ENCODE assay signal across 20 cellular contexts in the genomic region with DNA sequence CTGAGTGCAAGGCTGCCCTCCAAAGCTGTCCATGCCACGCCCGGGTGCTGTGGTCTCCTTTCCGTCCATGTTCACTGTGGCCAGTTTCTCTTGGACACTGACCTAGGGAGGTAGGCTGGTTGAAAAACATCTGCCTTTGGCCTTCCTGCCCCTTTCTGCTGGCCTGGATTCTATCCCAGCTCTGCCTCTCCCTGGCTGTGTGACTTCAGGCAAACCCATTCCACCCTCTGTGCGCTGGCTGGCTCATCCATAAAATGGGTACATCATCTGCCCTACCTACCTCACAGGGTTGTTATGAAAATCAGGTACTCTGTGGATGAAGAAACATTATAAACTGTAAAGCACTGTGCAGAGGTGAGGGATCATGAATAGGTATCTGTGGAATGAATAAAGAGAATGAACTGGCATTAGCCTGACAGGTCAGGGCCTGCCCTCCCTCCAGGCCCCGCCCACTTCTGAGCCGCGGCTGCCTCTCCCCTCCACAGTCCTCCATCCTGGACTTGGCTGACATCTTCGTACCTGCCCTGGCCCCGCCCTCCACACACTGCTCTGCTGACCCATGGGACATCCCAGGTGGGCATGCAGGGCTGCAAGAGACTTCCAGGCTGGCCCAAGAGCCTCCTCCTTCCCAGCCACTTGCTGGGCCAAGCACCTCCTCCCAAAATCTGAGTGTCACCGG. TPM values are rescaled to one million over a fixed set of nuclear protein-coding genes. Genes with fewer than 3 reads are reported as not detected.
A peak's percentile ranks its signal among the peaks of the same experiment; 100 is the strongest.
DNase-seq lines count a peak whose midpoint lies in the region; ATAC-seq, FAIRE-seq and TF ChIP-seq lines count a peak whose summit lies in the region.
"Had no signal": no experiment of that assay in that cellular context is flagged by ENCODE, and none has a peak within 500 bp of the region (broad histone marks: within the 10 kb centered on the region; RNA-seq: fewer than 3 reads in every experiment).

No MANE protein-coding gene starts in this region.

- H3K9ac ChIP-seq in IMR-90 (ENCODE audit: low read depth, low read length) (no peak overlapping the region), neural progenitor cell (no peak overlapping the region), mesendoderm (ENCODE audit: low read length) (no peak overlapping the region)

- H3K4me1 Mint-ChIP-seq in Caco-2 (ENCODE audit: low read depth, unreplicated experiment) (peaks cover 57% of the 10 kb centered on the region), neural progenitor cell (peaks cover 37% of the 10 kb centered on the region)
- peaks cover 0 to 21% (median 15%) of the 10 kb centered on the region in 7 donors for H3K4me1 Mint-ChIP-seq in naive thymus-derived CD4-positive, alpha-beta T cell

- POLR2A ChIA-PET in Caco-2 (lab: Charles Lee) (interaction anchor here (0.9 kb wide), 1 partner anchor 179 kb away, joined by 3 read pairs; a partner anchor contains a TSS), IMR-90 (lab: Charles Lee; ENCODE audit: unreplicated experiment) (interaction anchor here (0.6 kb wide), 1 partner anchor 380 kb away, joined by 3 read pairs; no protein-coding TSS in a partner anchor)
- POLR2A ChIA-PET in naive thymus-derived CD4-positive, alpha-beta T cell (lab: Charles Lee): no interaction called here

- H4K91ac ChIP-seq in IMR-90 (ENCODE audit: insufficient read depth, low read depth, low read length): no peak overlapping the region

- peaks cover 0 to 7% of the 10 kb centered on the region in 2 experiments; a peak in 2 of 4 replicates for H3K79me1 ChIP-seq in IMR-90 (ENCODE audit: low read depth in 1 of 2, low read length in 2 of 2)
- H3K79me1 ChIP-seq in mesendoderm (ENCODE audit: low read length): no peaks in the 10 kb centered on the region

- no peaks in the 10 kb centered on the region for H3K36me3 ChIP-seq in Caco-2 (ENCODE audit: control insufficient read depth, insufficient read depth, low read length)
- H3K36me3 ChIP-seq in IMR-90 (ENCODE audit: control insufficient read depth, insufficient read depth, low read length): no peaks in the 10 kb centered on the region
- H3K36me3 ChIP-seq in bronchial epithelial cell (ENCODE audit: control insufficient read depth, insufficient read depth, low read length): peaks cover 27% of the 10 kb centered on the region
- no peaks in the 10 kb centered on the region for H3K36me3 ChIP-seq in neural progenitor cell
- no peaks in the 10 kb centered on the region for H3K36me3 ChIP-seq in mesendoderm (ENCODE audit: control insufficient read depth, insufficient read depth, low read length)
- no peaks in the 10 kb centered on the region for H3K36me3 ChIP-seq in naive thymus-derived CD4-positive, alpha-beta T cell (ENCODE audit: control insufficient read depth in 2 of 3, insufficient read depth in 3 of 3, low read length in 3 of 3)
- H3K36me3 ChIP-seq: BLaER1 treated with 17β-estradiol and CSF1 and Interleukin-3, amounts not matched to agents 10 nM and 100 nM; gastroesophageal sphincter had no signal

- H3K27me3 ChIP-seq in Caco-2 (replicated peaks; ENCODE audit: control insufficient read depth, insufficient read depth, low read length): no peaks in the 10 kb centered on the region
- H3K27me3 ChIP-seq in IMR-90 (ENCODE audit: control insufficient read depth, insufficient read depth, low read length): no peaks in the 10 kb centered on the region
- H3K27me3 ChIP-seq in bronchial epithelial cell (ENCODE audit: control insufficient read depth, insufficient read depth, low read length): no peaks in the 10 kb centered on the region
- peaks cover 21% of the 10 kb centered on the region for H3K27me3 ChIP-seq in neural progenitor cell
- no peaks in the 10 kb centered on the region for H3K27me3 ChIP-seq in mesendoderm (ENCODE audit: insufficient read depth, low read length, poor library complexity)
- H3K27me3 ChIP-seq in naive thymus-derived CD4-positive, alpha-beta T cell (ENCODE audit: control insufficient read depth in 2 of 2, insufficient read depth in 2 of 2, low read length in 2 of 2): no peaks in the 10 kb centered on the region

- H2AK9ac ChIP-seq in IMR-90 (replicated peaks; ENCODE audit: low read depth, low read length, poor library complexity): no peak overlapping the region

- TF ChIP-seq CTCF in Caco-2 (IDR thresholded peaks at IDR 0.05; ENCODE audit: insufficient read depth in 1 of 2, low read depth in 1 of 2, low read length in 1 of 2, severe bottlenecking in 1 of 2, unreplicated experiment in 1 of 2) (no peak), IMR-90 (conservative IDR thresholded peaks at IDR 0.05; ENCODE audit: low read depth, low read length) (no peak), bronchial epithelial cell (IDR thresholded peaks at IDR 0.05; ENCODE audit: insufficient read depth, low read length, severe bottlenecking) (no peak), neural progenitor cell (IDR thresholded peaks at IDR 0.05) (no peak)

- H4K20me1 ChIP-seq in IMR-90 (ENCODE audit: insufficient read depth, low read length) (no peaks in the 10 kb centered on the region), neural progenitor cell (ENCODE audit: low read depth) (no peaks in the 10 kb centered on the region)

- H4K8ac ChIP-seq in IMR-90 (ENCODE audit: low read depth in 2 of 2, low read length in 2 of 2) (no peak overlapping the region), mesendoderm (ENCODE audit: low read depth, low read length) (no peak overlapping the region)

- no peak overlapping the region for H2AK5ac ChIP-seq in IMR-90 (ENCODE audit: low read depth, low read length)
- H2AK5ac ChIP-seq in mesendoderm (ENCODE audit: low read length): no peak overlapping the region

- dilution Hi-C loops in IMR-90 (cut with HindIII; ENCODE audit: low sequenced_read_pairs, unreplicated experiment): no loop called here

- in situ Hi-C loops in IMR-90 (cut with MboI; ENCODE audit: low sequenced_read_pairs): loop anchor here (10.0 kb wide), 1 partner anchor 415 kb away; no protein-coding TSS in a partner anchor

- ATAC-seq in IMR-90 (ENCODE audit: low read depth) (no peak), HG02678 (IDR thresholded peaks at IDR 0.05; ENCODE audit: unreplicated experiment) (no peak)
- ATAC-seq in naive thymus-derived CD4-positive, alpha-beta T cell: no peak
- ATAC-seq: activated CD8-positive, alpha-beta memory T cell treated with anti-CD3 and anti-CD28 coated beads, Interleukin-2, amount 10 ng/mL, durations not matched to agents 7 days and 5 days; effector memory CD8-positive, alpha-beta T cell; gastroesophageal sphincter had no signal

- H3K36me3 Mint-ChIP-seq in Caco-2 (ENCODE audit: insufficient read depth, unreplicated experiment) (peaks cover 69% of the 10 kb centered on the region), neural progenitor cell (no peaks in the 10 kb centered on the region)
- H3K36me3 Mint-ChIP-seq in naive thymus-derived CD4-positive, alpha-beta T cell: no peaks in the 10 kb centered on the region
- H3K36me3 Mint-ChIP-seq: activated CD8-positive, alpha-beta memory T cell treated with anti-CD3 and anti-CD28 coated beads, Interleukin-2, amount 10 ng/mL, durations not matched to agents 7 days and 5 days had no signal

- H2BK5ac ChIP-seq in IMR-90 (ENCODE audit: low read depth, low read length, poor library complexity, severe bottlenecking): no peak overlapping the region
- H2BK5ac ChIP-seq in mesendoderm (ENCODE audit: low read length): no peak overlapping the region

- peak overlapping the region; percentile 44 for H2AFZ ChIP-seq in IMR-90 (replicated peaks; ENCODE audit: low read length, poor library complexity)
- no peak overlapping the region for H2AFZ ChIP-seq in neural progenitor cell (replicated peaks)

- no peaks in the 10 kb centered on the region for H3K27me3 Mint-ChIP-seq in Caco-2 (ENCODE audit: insufficient read depth, unreplicated experiment)
- peaks cover 8% of the 10 kb centered on the region for H3K27me3 Mint-ChIP-seq in neural progenitor cell (ENCODE audit: insufficient read depth, low read depth)
- H3K27me3 Mint-ChIP-seq in naive thymus-derived CD4-positive, alpha-beta T cell: peaks cover 3 to 23% (median 13%) of the 10 kb centered on the region in 5 donors

- CTCF ChIA-PET in Caco-2 (lab: Charles Lee): no interaction called here
- CTCF ChIA-PET in IMR-90 (lab: Yijun Ruan, JAX): no interaction called here
- CTCF ChIA-PET in naive thymus-derived CD4-positive, alpha-beta T cell (lab: Charles Lee): no interaction called here

- H2BK15ac ChIP-seq in IMR-90 (ENCODE audit: low read depth, low read length) (no peak overlapping the region), mesendoderm (replicated peaks; ENCODE audit: low read depth) (no peak overlapping the region)

- H3K27ac ChIP-seq in IMR-90 (ENCODE audit: insufficient read depth, low read length) (no peak overlapping the region), neural progenitor cell (no peak overlapping the region), mesendoderm (ENCODE audit: low read depth, low read length) (no peak overlapping the region)
- no peak overlapping the region for H3K27ac ChIP-seq in naive thymus-derived CD4-positive, alpha-beta T cell (ENCODE audit: low read depth, low read length)
- H3K27ac ChIP-seq: BLaER1 treated with 17β-estradiol and CSF1 and Interleukin-3, amounts not matched to agents 10 nM and 100 nM; gastroesophageal sphincter had no signal

- no peak overlapping the region for H2BK20ac ChIP-seq in IMR-90 (ENCODE audit: low read depth, low read length)

- no peak overlapping the region for H3K4ac ChIP-seq in IMR-90 (ENCODE audit: low read depth, low read length)
- no peak overlapping the region for H3K4ac ChIP-seq in mesendoderm (ENCODE audit: low read depth, low read length)

- H3K23ac ChIP-seq in IMR-90 (ENCODE audit: low read depth, low read length) (no peak overlapping the region), mesendoderm (ENCODE audit: low read length) (no peak overlapping the region)

- H3K4me3 ChIP-seq in Caco-2 (ENCODE audit: low read depth, low read length) (no peak overlapping the region), IMR-90 (ENCODE audit: insufficient read depth, low read depth, low read length) (no peak overlapping the region), bronchial epithelial cell (ENCODE audit: low read depth, low read length) (no peak overlapping the region), neural progenitor cell (no peak overlapping the region), mesendoderm (ENCODE audit: low read length) (no peak overlapping the region)
- no peak overlapping the region for H3K4me3 ChIP-seq in naive thymus-derived CD4-positive, alpha-beta T cell (ENCODE audit: low read length)
- H3K4me3 ChIP-seq: BLaER1 treated with 17β-estradiol and CSF1 and Interleukin-3, amounts not matched to agents 10 nM and 100 nM; gastroesophageal sphincter had no signal

- no peaks in the 10 kb centered on the region for H3K79me2 ChIP-seq in neural progenitor cell (ENCODE audit: low read depth)
- no peaks in the 10 kb centered on the region for H3K79me2 ChIP-seq in mesendoderm (ENCODE audit: control insufficient read depth, insufficient read depth, low read length)

- peaks cover 61% of the 10 kb centered on the region for H3K4me1 ChIP-seq in Caco-2
- H3K4me1 ChIP-seq in IMR-90 (ENCODE audit: control insufficient read depth, insufficient read depth, low read length): peaks cover 12% of the 10 kb centered on the region; the same call in 1 of the 2 replicates
- peaks cover 15% of the 10 kb centered on the region for H3K4me1 ChIP-seq in neural progenitor cell
- H3K4me1 ChIP-seq in mesendoderm (ENCODE audit: control insufficient read depth, low read depth, low read length): peaks cover 3% of the 10 kb centered on the region
- peaks cover 10% of the 10 kb centered on the region in 2 donors for H3K4me1 ChIP-seq in naive thymus-derived CD4-positive, alpha-beta T cell (ENCODE audit: control insufficient read depth in 2 of 2, insufficient read depth in 2 of 2, low read length in 2 of 2)

- intact Hi-C loops in Caco-2 (cut with micrococcal nuclease; ENCODE audit: unreplicated experiment): loop anchor here (10.0 kb wide), 1 partner anchor 245 kb away; no protein-coding TSS in a partner anchor
- intact Hi-C loops in IMR-90 (cut with micrococcal nuclease): loop anchor here (10.0 kb wide), 1 partner anchor 415 kb away; no protein-coding TSS in a partner anchor
- intact Hi-C loops in naive thymus-derived CD4-positive, alpha-beta T cell (cut with micrococcal nuclease): loop anchor here (5.0 to 10.0 kb wide), 2 partner anchors 167 to 615 kb away; a partner anchor contains a TSS

- H3K18ac ChIP-seq in IMR-90 (ENCODE audit: low read depth, low read length) (no peak overlapping the region), mesendoderm (ENCODE audit: low read length) (no peak overlapping the region)

- peak; percentile 93 for FAIRE-seq in bronchial epithelial cell (lab: Jason Lieb, UNC)
- FAIRE-seq: G401.6 had no signal

- H3K27ac Mint-ChIP-seq in Caco-2 (ENCODE audit: unreplicated experiment) (no peak overlapping the region), neural progenitor cell (no peak overlapping the region)
- no peak overlapping the region for H3K27ac Mint-ChIP-seq in naive thymus-derived CD4-positive, alpha-beta T cell
- H3K27ac Mint-ChIP-seq: activated B cell treated with CpG ODN at 0.5 μM for 24 hours; activated CD8-positive, alpha-beta memory T cell treated with anti-CD3 and anti-CD28 coated beads, Interleukin-2, amount 10 ng/mL, durations not matched to agents 7 days and 5 days; progenitor cell of endocrine pancreas had no signal

- H3K9me1 ChIP-seq in IMR-90 (ENCODE audit: insufficient read depth, low read length): peaks cover 4% of the 10 kb centered on the region

- H3K9me3 Mint-ChIP-seq in Caco-2 (ENCODE audit: unreplicated experiment) (no peaks in the 10 kb centered on the region), neural progenitor cell (no peaks in the 10 kb centered on the region)
- H3K9me3 Mint-ChIP-seq in naive thymus-derived CD4-positive, alpha-beta T cell: no peaks in the 10 kb centered on the region
- H3K9me3 Mint-ChIP-seq: activated B cell treated with CpG ODN at 0.5 μM for 24 hours; effector memory CD8-positive, alpha-beta T cell had no signal

- H3K4me2 ChIP-seq in IMR-90 (ENCODE audit: low read depth, low read length): no peak overlapping the region
- H3K4me2 ChIP-seq in neural progenitor cell: no peak overlapping the region
- no peak overlapping the region for H3K4me2 ChIP-seq in mesendoderm (ENCODE audit: low read length)

- BruUV-seq in Caco-2 (replicated peaks; lab: Mats Ljungman, UMichigan) (no TSS peak), IMR-90 (replicated peaks; lab: Mats Ljungman, UMichigan) (no TSS peak)

- WGBS in IMR-90 (ENCODE audit: extremely low coverage in 2 of 2, insufficient read length in 1 of 2), 2 experiments: 32% methylated on average over 3 of the region's 10 CpGs; no CpG with 5 or more reads in 1 of the 2 experiments
- WGBS in mesendoderm (ENCODE audit: extremely low coverage, insufficient coverage, low lambda C conversion rate): no CpG with 5 or more reads among the region's 10 CpGs

- no peak overlapping the region for H4K5ac ChIP-seq in IMR-90 (ENCODE audit: low read depth, low read length)
- no peak overlapping the region for H4K5ac ChIP-seq in mesendoderm (ENCODE audit: low read length)

- H3K4me3 Mint-ChIP-seq in Caco-2 (ENCODE audit: unreplicated experiment): no peak overlapping the region
- peak overlapping the region; percentile 35 for H3K4me3 Mint-ChIP-seq in neural progenitor cell
- peak overlapping the region in 1 of 10 donors; percentile 38 for H3K4me3 Mint-ChIP-seq in naive thymus-derived CD4-positive, alpha-beta T cell
- H3K4me3 Mint-ChIP-seq: activated B cell treated with CpG ODN at 0.5 μM for 24 hours; activated CD8-positive, alpha-beta memory T cell treated with anti-CD3 and anti-CD28 coated beads, Interleukin-2, amount 10 ng/mL, durations not matched to agents 7 days and 5 days had no signal

- DNase-seq in Caco-2: peak; percentile 83 to 90
- no peak for DNase-seq in IMR-90
- DNase-seq in bronchial epithelial cell (ENCODE audit: low read depth): peak; percentile 89
- no peak for DNase-seq in neural progenitor cell (ENCODE audit: low spot score)
- DNase-seq in NCI-H2029 treated with DMSO at 0.1 percent for 48 hours (lab: John Stamatoyannopoulos, UW): no peak
- DNase-seq in mesendoderm: no peak
- no peak for DNase-seq in naive thymus-derived CD4-positive, alpha-beta T cell
- DNase-seq: activated B cell treated with CpG ODN at 0.5 μM for 24 hours; activated CD8-positive, alpha-beta memory T cell treated with anti-CD3 and anti-CD28 coated beads, Interleukin-2, amount 10 ng/mL, durations not matched to agents 7 days and 5 days; activated naive CD4-positive, alpha-beta T cell treated with anti-CD3 and anti-CD28 coated beads, Interleukin-2, amount 50 U/mL, for 16 hours; effector memory CD8-positive, alpha-beta T cell; Karpas-422; NCI-H1694; stimulated activated CD4-positive, alpha-beta T cell treated with anti-CD3 and anti-CD28 coated beads, Interleukin-15, amount 100 ng/mL, for 24 hours had no signal

- no peak for TF ChIP-seq RAD21 in IMR-90 (IDR thresholded peaks at IDR 0.05; ENCODE audit: low read length)

- no peak for TF ChIP-seq POLR2A in IMR-90 (IDR thresholded peaks at IDR 0.05; ENCODE audit: low read depth, low read length)

- H3F3A ChIP-seq in neural progenitor cell (ENCODE audit: low read depth): peaks cover 13% of the 10 kb centered on the region

- H3K9me3 ChIP-seq in Caco-2 (no peaks in the 10 kb centered on the region), IMR-90 (ENCODE audit: control insufficient read depth, insufficient read depth, low read length) (no peaks in the 10 kb centered on the region), neural progenitor cell (ENCODE audit: low read depth) (no peaks in the 10 kb centered on the region)
- H3K9me3 ChIP-seq in naive thymus-derived CD4-positive, alpha-beta T cell (ENCODE audit: control insufficient read depth in 2 of 3, low read length in 3 of 3): no peaks in the 10 kb centered on the region
- H3K9me3 ChIP-seq: BLaER1 treated with 17β-estradiol and CSF1 and Interleukin-3, amounts not matched to agents 10 nM and 100 nM; gastroesophageal sphincter had no signal

- H3K56ac ChIP-seq in IMR-90 (ENCODE audit: extremely low read depth, insufficient read depth, low read length) (no peak overlapping the region), mesendoderm (ENCODE audit: low read length) (no peak overlapping the region)

- no peak overlapping the region for H3K14ac ChIP-seq in IMR-90 (replicated peaks; ENCODE audit: low read depth, low read length)

- no peak overlapping the region for H2BK120ac ChIP-seq in IMR-90 (ENCODE audit: low read depth, low read length)
- H2BK120ac ChIP-seq in mesendoderm (ENCODE audit: low read depth, low read length): no peak overlapping the region

RNA-seq across cellular contexts. Expression of a gene that starts 7.1 kb away (rescaled TPM):
- total RNA-seq in Caco-2 (2022) (149 and 176 TPM in 2 replicates), IMR-90 (2012; rRNA removed) (15.6 and 17.0 TPM in 2 replicates), bronchial epithelial cell (18.6 and 25.0 TPM in 2 replicates), neural progenitor cell (ENCODE audit: low replicate concordance) (22.8 and 60.5 TPM in 2 replicates)
- 31.9 and 35.0 TPM in 2 replicates for polyA plus RNA-seq in IMR-90 (2012; rRNA removed)
- polyA plus RNA-seq in IMR-90 (2012; cell fraction: cytosol; rRNA removed): 22.4 and 29.6 TPM in 2 replicates
- polyA plus RNA-seq in IMR-90 (2012; cell fraction: nucleus; rRNA removed; ENCODE audit: low replicate concordance): 207 and 453 TPM in 2 replicates
- 9.8 TPM for polyA plus RNA-seq in mesendoderm (2013, experiment 1 of 2)
- polyA plus RNA-seq in mesendoderm (2013, experiment 2 of 2): 9.4 TPM
- total RNA-seq in naive thymus-derived CD4-positive, alpha-beta T cell: 10 to 100 TPM; 14.3 to 19.4 (median 16.4) TPM
- 1 to 10 TPM; 3.7 to 5.6 TPM for polyA plus RNA-seq in naive thymus-derived CD4-positive, alpha-beta T cell

RNA-seq across cellular contexts. Expression of a gene that starts 7.4 kb away (rescaled TPM):
- 49.4 and 53.2 TPM in 2 replicates for total RNA-seq in Caco-2 (2022)
- total RNA-seq in IMR-90 (2012; rRNA removed): not detected in 2 replicates
- polyA plus RNA-seq in IMR-90 (2012; rRNA removed): 0.09 TPM in 1 of 2 replicates, not detected in the other
- 0.07 TPM in 1 of 2 replicates, not detected in the other for polyA plus RNA-seq in IMR-90 (2012; cell fraction: cytosol; rRNA removed)
- polyA plus RNA-seq in IMR-90 (2012; cell fraction: nucleus; rRNA removed; ENCODE audit: low replicate concordance): 0.07 TPM in 1 of 2 replicates, not detected in the other
- total RNA-seq in bronchial epithelial cell: 2.9 and 10.9 TPM in 2 replicates
- total RNA-seq in neural progenitor cell (ENCODE audit: low replicate concordance): 0.09 and 0.24 TPM in 2 replicates
- polyA plus RNA-seq in mesendoderm (2013, experiment 1 of 2): 3.7 TPM
- polyA plus RNA-seq in mesendoderm (2013, experiment 2 of 2): 3.0 TPM
- not detected for total RNA-seq in naive thymus-derived CD4-positive, alpha-beta T cell
- polyA plus RNA-seq in naive thymus-derived CD4-positive, alpha-beta T cell: not detected
- total RNA-seq: activated B cell treated with CpG ODN at 0.5 μM for 24 hours; activated CD8-positive, alpha-beta memory T cell treated with anti-CD3 and anti-CD28 coated beads, Interleukin-2, amount 10 ng/mL, durations not matched to agents 7 days and 5 days; mononuclear cell had no signal

RNA-seq across cellular contexts. Expression of a gene that starts 20.6 kb away (rescaled TPM):
- total RNA-seq in Caco-2 (2022) (1.4 and 1.6 TPM in 2 replicates), IMR-90 (2012; rRNA removed) (under 0.01 TPM in 1 of 2 replicates, not detected in the other), bronchial epithelial cell (not detected in 2 replicates), neural progenitor cell (ENCODE audit: low replicate concordance) (1.6 and 4.9 TPM in 2 replicates)
- polyA plus RNA-seq in IMR-90 (2012; rRNA removed): 0.03 TPM in 2 replicates
- polyA plus RNA-seq in IMR-90 (2012; cell fraction: cytosol; rRNA removed): 0.08 TPM in 1 of 2 replicates, not detected in the other
- 0.08 and 0.10 TPM in 2 replicates for polyA plus RNA-seq in IMR-90 (2012; cell fraction: nucleus; rRNA removed; ENCODE audit: low replicate concordance)
- polyA plus RNA-seq in mesendoderm (2013, experiment 1 of 2): 1.8 TPM
- 1.6 TPM for polyA plus RNA-seq in mesendoderm (2013, experiment 2 of 2)
- total RNA-seq in naive thymus-derived CD4-positive, alpha-beta T cell: not detected
- polyA plus RNA-seq in naive thymus-derived CD4-positive, alpha-beta T cell: not detected
- total RNA-seq: activated CD8-positive, alpha-beta memory T cell treated with anti-CD3 and anti-CD28 coated beads, Interleukin-2, amount 10 ng/mL, durations not matched to agents 7 days and 5 days had no signal

RNA-seq across cellular contexts. Expression of a gene that starts 31.7 kb away (rescaled TPM):
- total RNA-seq in Caco-2 (2022): 1.3 and 2.7 TPM in 2 replicates
- under 0.01 and 0.18 TPM in 2 replicates for total RNA-seq in IMR-90 (2012; rRNA removed)
- polyA plus RNA-seq in IMR-90 (2012; rRNA removed): 0.17 and 0.30 TPM in 2 replicates
- polyA plus RNA-seq in IMR-90 (2012; cell fraction: cytosol; rRNA removed): 0.07 and 0.42 TPM in 2 replicates
- 0.82 and 2.1 TPM in 2 replicates for polyA plus RNA-seq in IMR-90 (2012; cell fraction: nucleus; rRNA removed; ENCODE audit: low replicate concordance)
- total RNA-seq in bronchial epithelial cell: 0.13 and 0.26 TPM in 2 replicates
- 3.5 and 3.8 TPM in 2 replicates for total RNA-seq in neural progenitor cell (ENCODE audit: low replicate concordance)
- 0.17 TPM for polyA plus RNA-seq in mesendoderm (2013, experiment 1 of 2)
- polyA plus RNA-seq in mesendoderm (2013, experiment 2 of 2): 0.15 TPM
- 1 to 10 TPM in 4 of 5 experiments, under 1 TPM in 1; 0.90 to 9.0 (median 8.6) TPM for total RNA-seq in naive thymus-derived CD4-positive, alpha-beta T cell
- under 1 TPM in 1 of 2 donors, not detected in 1; 0.59 TPM for polyA plus RNA-seq in naive thymus-derived CD4-positive, alpha-beta T cell

Comparison
In these comparisons a context has a peak if more than half of its experiments do, and no peak if none do; other contexts are left out.
1. DNase-seq: peak in Caco-2 (2 of 2) and bronchial epithelial cell (single experiment); none in IMR-90 (single experiment), neural progenitor cell (single experiment), NCI-H2029 treated with DMSO at 0.1 percent for 48 hours (single experiment), mesendoderm (single experiment) and naive thymus-derived CD4-positive, alpha-beta T cell (0 of 9).